ENCODE assay signal across 13 cellular contexts in the genomic region with DNA sequence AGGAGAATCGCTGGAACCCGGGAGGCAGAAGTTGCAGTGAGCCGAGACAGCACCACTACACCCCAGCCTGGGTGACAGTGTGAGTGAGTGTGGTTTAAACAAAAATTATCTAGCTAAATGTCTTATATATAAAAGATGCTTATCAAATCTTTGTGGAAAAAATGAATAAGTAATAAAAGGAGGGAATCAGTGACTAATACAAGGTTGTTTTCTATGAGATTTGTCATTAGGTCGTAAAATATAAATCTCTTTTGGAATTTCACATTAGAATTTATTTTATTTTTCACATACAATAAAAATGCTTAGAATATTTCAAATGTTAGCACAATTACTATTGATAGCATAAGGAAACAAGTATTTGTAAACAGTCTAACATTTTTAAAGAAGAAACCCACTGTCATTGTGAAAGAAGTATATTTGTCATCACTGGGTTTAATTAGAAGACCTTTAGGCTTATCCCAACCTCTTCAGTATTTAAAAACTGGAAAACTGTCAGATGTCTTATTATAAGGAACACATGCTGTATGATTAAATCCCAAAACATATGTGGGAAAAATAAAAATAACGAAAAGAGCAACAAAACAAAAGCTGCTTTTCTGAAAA.
"Had no signal": no experiment of that assay in that cellular context is flagged by ENCODE, and none has a peak within 500 bp of the region (broad histone marks: within the 10 kb centered on the region; RNA-seq: fewer than 3 reads in every experiment).

No MANE protein-coding gene starts in this region.

- H3K27me3 Mint-ChIP-seq: activated CD4-positive, alpha-beta memory T cell treated with anti-CD3 and anti-CD28 coated beads for 36 hours; naive B cell had no signal

- H3K4me1 ChIP-seq: lower lobe of right lung, tibial artery, vagina had no signal

- H3K27me3 ChIP-seq: tibial artery, vagina had no signal

- DNase-seq: activated CD4-positive, alpha-beta memory T cell treated with anti-CD3 and anti-CD28 coated beads for 36 hours; activated CD4-positive, CD25-positive, alpha-beta regulatory T cell treated with anti-CD3 and anti-CD28 coated beads, Interleukin-2, amount 50 U/mL, for 72 hours; activated gamma-delta T cell treated with Interleukin-2 at 50 U/mL for 16 hours; activated T-cell treated with anti-CD3 and anti-CD28 coated beads, Interleukin-2, amount 50 U/mL, for 4 hours; hypothalamus; left cardiac atrium; lower lobe of right lung; naive B cell; right cardiac atrium; tibial artery had no signal

- H3K27ac ChIP-seq: lower lobe of right lung, tibial artery, vagina had no signal

- ATAC-seq: activated T-cell treated with anti-CD3 and anti-CD28 coated beads, Interleukin-2, amount 50 U/mL, for 4 hours; left cardiac atrium; lower lobe of right lung; right cardiac atrium; stimulated activated effector memory CD8-positive, alpha-beta T cell treated with anti-CD3 and anti-CD28 coated beads, Interleukin-12 subunit alpha, Interleukin-12 subunit beta, amount 100 ng/mL, for 72 hours had no signal

- H3K4me3 Mint-ChIP-seq: activated CD4-positive, alpha-beta memory T cell treated with anti-CD3 and anti-CD28 coated beads for 36 hours; activated T-cell treated with anti-CD3 and anti-CD28 coated beads, Interleukin-2, amount 50 U/mL, for 4 hours; naive B cell; stimulated activated effector memory CD8-positive, alpha-beta T cell treated with anti-CD3 and anti-CD28 coated beads, Interleukin-12 subunit alpha, Interleukin-12 subunit beta, amount 100 ng/mL, for 72 hours; T-helper 2 cell treated with Interferon-gamma antibody and Interleukin-4, amounts not matched to agents 5 μg/mL and 100 μg/mL, for 36 hours had no signal

- H3K4me3 ChIP-seq: lower lobe of right lung, tibial artery, vagina had no signal

- H3K9me3 Mint-ChIP-seq: activated CD4-positive, alpha-beta memory T cell treated with anti-CD3 and anti-CD28 coated beads for 36 hours; T-helper 2 cell treated with Interferon-gamma antibody and Interleukin-4, amounts not matched to agents 5 μg/mL and 100 μg/mL, for 36 hours had no signal

- H3K27ac Mint-ChIP-seq: activated CD4-positive, alpha-beta memory T cell treated with anti-CD3 and anti-CD28 coated beads for 36 hours; stimulated activated effector memory CD8-positive, alpha-beta T cell treated with anti-CD3 and anti-CD28 coated beads, Interleukin-12 subunit alpha, Interleukin-12 subunit beta, amount 100 ng/mL, for 72 hours; T-helper 2 cell treated with Interferon-gamma antibody and Interleukin-4, amounts not matched to agents 5 μg/mL and 100 μg/mL, for 36 hours had no signal

- H3K9me3 ChIP-seq: lower lobe of right lung, tibial artery, vagina had no signal
